ENCODE assay signal across 12 cellular contexts in the genomic region with DNA sequence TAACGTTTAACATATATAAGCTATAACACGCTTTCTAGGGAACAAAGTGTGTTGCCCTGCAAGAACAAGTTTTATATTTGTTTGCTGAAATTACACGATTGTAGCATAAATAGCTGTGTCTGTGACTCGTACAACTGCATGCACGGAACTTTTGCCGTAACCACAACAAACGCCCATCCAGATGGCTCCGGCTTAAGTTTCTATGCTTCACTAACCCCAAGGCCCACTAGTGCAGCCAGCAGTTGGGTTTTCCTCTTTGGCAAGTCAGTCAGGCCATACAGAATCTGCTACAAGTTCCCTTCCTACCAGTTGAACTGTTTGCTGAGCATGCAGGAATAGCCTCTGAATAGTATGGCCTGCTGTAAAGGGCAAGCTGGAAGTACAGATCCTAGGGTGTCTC. TPM values are rescaled to one million over a fixed set of nuclear protein-coding genes. Genes with fewer than 3 reads are reported as not detected.
DNase-seq lines count a peak whose midpoint lies in the region; ATAC-seq and TF ChIP-seq lines count a peak whose summit lies in the region.
"Had no signal": no experiment of that assay in that cellular context is flagged by ENCODE, and none has a peak within 500 bp of the region (broad histone marks: within the 10 kb centered on the region; RNA-seq: fewer than 3 reads in every experiment).

No MANE protein-coding gene starts in this region.

- DNase-seq in AG09319 (ENCODE audit: extremely low read depth, low read depth) (peak; percentile 74), NCI-H2227 treated with DMSO at 0.1 percent for 48 hours (lab: John Stamatoyannopoulos, UW) (peak; percentile 69), foreskin melanocyte (peak; percentile 64), mesenteric fat pad (ENCODE audit: low spot score) (no peak), SKM-1 treated with dmso at 0.1 percent for 144 hours (lab: John Stamatoyannopoulos, UW; ENCODE audit: unreplicated experiment) (no peak)
- DNase-seq: C1 segment of cervical spinal cord, GOT3, NCI-H2081 treated with DMSO at 0.1 percent for 48 hours had no signal

- no peak for TF ChIP-seq CTCF in AG09319 (IDR thresholded peaks at IDR 0.05; ENCODE audit: low read depth, low read length)

- ATAC-seq in GM21786 (IDR thresholded peaks at IDR 0.05; ENCODE audit: unreplicated experiment) (peak; percentile 48), GM18520 (IDR thresholded peaks at IDR 0.05; ENCODE audit: unreplicated experiment) (no peak), HG03280 (IDR thresholded peaks at IDR 0.05; ENCODE audit: unreplicated experiment) (no peak)
- ATAC-seq: stimulated activated memory B cell treated with anti-CD40 and anti-IgM and Interleukin-4, amounts not matched to agents 10 μg/mL and 1 μg/mL and 100 μg/mL, for 72 hours had no signal

RNA-seq across cellular contexts. Expression of a gene that starts 12.1 kb away (rescaled TPM):
- total RNA-seq in mesenteric fat pad, result 12.6 TPM

Comparison
In these comparisons a context has a peak if more than half of its experiments do, and no peak if none do; other contexts are left out.
1. DNase-seq: peak in AG09319 (single experiment), NCI-H2227 treated with DMSO at 0.1 percent for 48 hours (single experiment) and foreskin melanocyte (single experiment); none in mesenteric fat pad (single experiment) and SKM-1 treated with dmso at 0.1 percent for 144 hours (single experiment).